In genomic region chr9:122099271-122099869, GRCh38 we compare ENCODE assay signal across 8 cellular contexts. TPM values are rescaled to one million over a fixed set of nuclear protein-coding genes. Genes with fewer than 3 reads are reported as not detected.
A peak's percentile ranks its signal among the peaks of the same experiment; 100 is the strongest.
DNase-seq lines count a peak whose midpoint lies in the region; ATAC-seq, FAIRE-seq and TF ChIP-seq lines count a peak whose summit lies in the region.

No MANE protein-coding gene starts in this region.

- H3K4me3 Mint-ChIP-seq in natural killer cell = no peak overlapping the region
- no peak overlapping the region for H3K4me3 Mint-ChIP-seq in stimulated activated effector memory CD8-positive, alpha-beta T cell treated with anti-CD3 and anti-CD28 coated beads, Interleukin-12 subunit alpha, Interleukin-12 subunit beta, amount 100 ng/mL, for 72 hours

- H3K4me2 ChIP-seq in PC-9 = no peak overlapping the region

- 0 out of 2 replicates have a peak, but pooled peaks cover 3% of the 10 kb centered on the region for H3F3A ChIP-seq in PC-9 (ENCODE audit: insufficient read depth, low read depth)

- H3K27ac Mint-ChIP-seq in natural killer cell = no peak overlapping the region
- H3K27ac Mint-ChIP-seq in stimulated activated effector memory CD8-positive, alpha-beta T cell treated with anti-CD3 and anti-CD28 coated beads, Interleukin-12 subunit alpha, Interleukin-12 subunit beta, amount 100 ng/mL, for 72 hours = no peak overlapping the region

- intact Hi-C loops in PC-9 (cut with micrococcal nuclease; ENCODE audit: unreplicated experiment) (loop anchor here (1.0 to 10.0 kb wide), 5 partner anchors 24 to 711 kb away; no protein-coding TSS in a partner anchor), natural killer cell (cut with micrococcal nuclease) (loop anchor here (1.0 to 10.0 kb wide), 4 partner anchors 24 to 711 kb away; no protein-coding TSS in a partner anchor)

- H3K79me2 ChIP-seq in PC-9 (ENCODE audit: low read depth) = no peaks in the 10 kb centered on the region

- no peaks in the 10 kb centered on the region for H3K36me3 ChIP-seq in PC-9 (ENCODE audit: low read depth)

- peak; percentile 81 for FAIRE-seq in GM18507 (lab: Jason Lieb, UNC)

- no peak overlapping the region for H3K27ac ChIP-seq in PC-9

- H3K9me3 ChIP-seq in PC-9 (ENCODE audit: insufficient read depth, low read depth) = no peaks in the 10 kb centered on the region

- H3K36me3 Mint-ChIP-seq in natural killer cell = no peaks in the 10 kb centered on the region
- no peaks in the 10 kb centered on the region for H3K36me3 Mint-ChIP-seq in stimulated activated effector memory CD8-positive, alpha-beta T cell treated with anti-CD3 and anti-CD28 coated beads, Interleukin-12 subunit alpha, Interleukin-12 subunit beta, amount 100 ng/mL, for 72 hours

- CTCF ChIA-PET in PC-9 (lab: Charles Lee) = interaction anchor here (0.5 to 2.7 kb wide), 14 partner anchors 17 to 1439 kb away, joined by 3 to 47 read pairs (median 6); no protein-coding TSS in a partner anchor

- H4K20me1 ChIP-seq in PC-9 (ENCODE audit: insufficient read depth) = no peaks in the 10 kb centered on the region

- DNase-seq in 8988T (peak; percentile 69), GM18507 (ENCODE audit: extremely low spot score, insufficient read length, low read depth) (peak; percentile 56), HuH-7 (ENCODE audit: low spot score) (peak; percentile 77), PC-9 (peak; percentile 47 to 73), activated T-cell treated with anti-CD3 and anti-CD28 coated beads for 48 hours (ENCODE audit: low read depth) (peak; percentile 69), natural killer cell (peak; percentile 81)
- DNase-seq in stimulated activated effector memory CD8-positive, alpha-beta T cell treated with anti-CD3 and anti-CD28 coated beads, Interleukin-12 subunit alpha, Interleukin-12 subunit beta, amount 100 ng/mL, for 72 hours (ENCODE audit: low spot score in 2 of 2) = peak; percentile 69 to 83

- peaks cover 11 to 17% of the 10 kb centered on the region in 2 donors for H3K4me1 Mint-ChIP-seq in natural killer cell
- peaks cover 11% of the 10 kb centered on the region for H3K4me1 Mint-ChIP-seq in stimulated activated effector memory CD8-positive, alpha-beta T cell treated with anti-CD3 and anti-CD28 coated beads, Interleukin-12 subunit alpha, Interleukin-12 subunit beta, amount 100 ng/mL, for 72 hours

- peaks cover 21% of the 10 kb centered on the region; the same call in 1 of the 2 replicates for H3K27me3 ChIP-seq in PC-9 (ENCODE audit: insufficient read depth, low read depth)

- BruUV-seq in PC-9 (replicated peaks; lab: Mats Ljungman, UMichigan) = no TSS peak

- ATAC-seq in esophagus mucosa = peak; percentile 75
- ATAC-seq in natural killer cell = peak; percentile 79 to 91 (median 85)
- peak; percentile 83 for ATAC-seq in stimulated activated effector memory CD8-positive, alpha-beta T cell treated with anti-CD3 and anti-CD28 coated beads, Interleukin-12 subunit alpha, Interleukin-12 subunit beta, amount 100 ng/mL, for 72 hours

- H3K9me2 ChIP-seq in PC-9 (ENCODE audit: insufficient read depth) = no peaks in the 10 kb centered on the region

- peaks cover 0 to 3% of the 10 kb centered on the region in 2 donors for H3K9me3 Mint-ChIP-seq in natural killer cell
- peaks cover 7% of the 10 kb centered on the region for H3K9me3 Mint-ChIP-seq in stimulated activated effector memory CD8-positive, alpha-beta T cell treated with anti-CD3 and anti-CD28 coated beads, Interleukin-12 subunit alpha, Interleukin-12 subunit beta, amount 100 ng/mL, for 72 hours

- POLR2A ChIA-PET in PC-9 (lab: Charles Lee; ENCODE audit: unreplicated experiment) = interaction anchor here (0.5 kb wide), 1 partner anchor 355 kb away, joined by 4 read pairs; no protein-coding TSS in a partner anchor

- TF ChIP-seq CTCF in PC-9 (conservative IDR thresholded peaks at IDR 0.05) (peak; percentile 88), natural killer cell (IDR thresholded peaks at IDR 0.05) (peak; percentile 86)

- peaks cover 8 to 9% of the 10 kb centered on the region in 2 donors for H3K27me3 Mint-ChIP-seq in natural killer cell (ENCODE audit: low read depth in 2 of 2)

- H2AFZ ChIP-seq in PC-9 = no peak overlapping the region

- no peak overlapping the region for H3K4me3 ChIP-seq in PC-9

- H3K4me1 ChIP-seq in PC-9 (replicated peaks; ENCODE audit: insufficient read depth) = no peaks in the 10 kb centered on the region

RNA-seq across cellular contexts. Expression of gene TTLL11, which starts 6.3 kb away (rescaled TPM):
- total RNA-seq in PC-9 (2021) (2.0 and 2.3 TPM in 2 replicates), esophagus mucosa (3.1 TPM), natural killer cell (1 to 10 TPM; 3.4 to 4.6 (median 3.6) TPM)
